Comparison of ENCODE assay signal across 15 cellular contexts in the genomic region with DNA sequence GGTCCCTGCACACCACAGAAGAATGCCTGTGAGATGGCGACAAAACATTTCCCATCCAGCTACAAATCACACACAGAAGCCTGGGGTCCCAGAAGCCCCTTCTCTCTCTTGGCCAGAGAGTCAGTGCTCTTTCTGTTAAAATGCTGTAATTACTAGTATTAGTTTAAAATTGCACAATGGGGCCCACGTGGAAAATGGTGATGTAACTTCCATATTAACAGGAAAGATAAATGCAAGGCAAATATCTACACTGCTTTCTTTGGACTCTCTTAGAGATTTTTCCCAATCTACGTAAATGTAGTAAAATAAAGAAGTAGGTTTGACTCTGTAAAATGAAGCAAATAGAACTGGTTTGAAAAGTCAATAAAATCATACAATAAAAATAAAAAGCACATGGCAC.
"Had no signal": no experiment of that assay in that cellular context is flagged by ENCODE, and none has a peak within 500 bp of the region (broad histone marks: within the 10 kb centered on the region; RNA-seq: fewer than 3 reads in every experiment).

No MANE protein-coding gene starts in this region.

- ATAC-seq: activated CD8-positive, alpha-beta memory T cell treated with anti-CD3 and anti-CD28 coated beads, Interleukin-2, amount 10 ng/mL, durations not matched to agents 7 days and 5 days; activated naive CD8-positive, alpha-beta T cell treated with anti-CD3 and anti-CD28 coated beads, Interleukin-2, amount 50 U/mL, for 24 hours; lower lobe of right lung had no signal

- H3K27ac Mint-ChIP-seq: activated CD8-positive, alpha-beta memory T cell treated with anti-CD3 and anti-CD28 coated beads, Interleukin-2, amount 10 ng/mL, durations not matched to agents 7 days and 5 days; activated naive CD8-positive, alpha-beta T cell treated with anti-CD3 and anti-CD28 coated beads, Interleukin-2, amount 50 U/mL, for 24 hours had no signal

- H3K4me1 ChIP-seq: lower lobe of right lung, parathyroid adenoma, stomach, vagina had no signal

- H3K4me1 Mint-ChIP-seq: activated CD8-positive, alpha-beta memory T cell treated with anti-CD3 and anti-CD28 coated beads, Interleukin-2, amount 10 ng/mL, durations not matched to agents 7 days and 5 days had no signal

- H3K27ac ChIP-seq: coronary artery, lower lobe of right lung, parathyroid adenoma, stomach, vagina had no signal

- H2AFZ ChIP-seq: parathyroid adenoma had no signal

- H3K9ac ChIP-seq: parathyroid adenoma had no signal

- H3K27me3 Mint-ChIP-seq: activated CD8-positive, alpha-beta memory T cell treated with anti-CD3 and anti-CD28 coated beads, Interleukin-2, amount 10 ng/mL, durations not matched to agents 7 days and 5 days; activated naive CD8-positive, alpha-beta T cell treated with anti-CD3 and anti-CD28 coated beads, Interleukin-2, amount 50 U/mL, for 24 hours had no signal

- H3K9me3 ChIP-seq: lower lobe of right lung, stomach, vagina had no signal

- H3K9me3 Mint-ChIP-seq: activated naive CD8-positive, alpha-beta T cell treated with anti-CD3 and anti-CD28 coated beads, Interleukin-2, amount 50 U/mL, for 24 hours had no signal

- DNase-seq: activated CD8-positive, alpha-beta memory T cell treated with anti-CD3 and anti-CD28 coated beads, Interleukin-2, amount 10 ng/mL, durations not matched to agents 7 days and 5 days; activated naive CD4-positive, alpha-beta T cell treated with Interleukin-2 at 50 U/mL for 16 hours; activated naive CD8-positive, alpha-beta T cell treated with anti-CD3 and anti-CD28 coated beads, Interleukin-2, amount 50 U/mL, for 24 hours; caudate nucleus; effector CD4-positive, alpha-beta T cell; glutamatergic neuron; lower lobe of right lung; midbrain; stimulated activated CD4-positive, alpha-beta T cell treated with anti-CD3 and anti-CD28 coated beads, Interleukin-15, amount 100 ng/mL, for 24 hours; stimulated activated CD4-positive, alpha-beta T cell treated with anti-CD3 and anti-CD28 coated beads, Interleukin-4, amount 100 ng/mL, for 24 hours; stomach; T-helper 2 cell had no signal

- H3K4me3 ChIP-seq: coronary artery, lower lobe of right lung, stomach, vagina had no signal

- H3K4me3 Mint-ChIP-seq: activated CD8-positive, alpha-beta memory T cell treated with anti-CD3 and anti-CD28 coated beads, Interleukin-2, amount 10 ng/mL, durations not matched to agents 7 days and 5 days; activated naive CD8-positive, alpha-beta T cell treated with anti-CD3 and anti-CD28 coated beads, Interleukin-2, amount 50 U/mL, for 24 hours had no signal

- H3K27me3 ChIP-seq: stomach, vagina had no signal
